In the genomic region with DNA sequence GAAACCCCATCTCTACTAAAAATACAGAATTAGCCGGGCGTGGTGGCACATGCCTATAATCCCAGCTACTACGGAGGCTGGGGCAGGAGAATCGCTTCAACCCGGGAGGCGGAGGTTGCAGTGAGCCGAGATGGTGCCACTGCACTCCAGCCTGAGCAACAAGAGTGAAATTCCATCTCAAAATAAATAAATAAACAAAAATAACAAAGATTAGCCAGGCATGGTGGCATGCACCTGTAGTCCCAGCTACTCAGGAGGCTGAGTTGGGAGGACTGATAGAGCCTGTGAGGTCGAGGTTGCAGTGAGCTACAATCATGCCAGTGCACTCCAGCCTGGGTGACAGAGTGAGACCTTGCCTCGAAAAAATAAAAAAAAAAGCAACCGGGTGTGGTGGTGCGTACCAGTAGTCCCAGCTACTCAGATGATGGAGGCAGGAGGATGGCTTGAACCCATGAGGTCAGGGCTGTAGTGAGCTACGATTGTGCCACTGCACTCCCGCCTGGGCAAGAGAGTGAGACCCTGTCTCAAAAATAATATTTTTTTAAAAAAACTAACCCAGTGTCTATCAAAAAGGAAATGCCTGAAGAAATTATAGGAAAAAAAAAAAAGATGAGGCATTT, we compare ENCODE assay signal across 7 cellular contexts. TPM values are rescaled to one million over a fixed set of nuclear protein-coding genes. Genes with fewer than 3 reads are reported as not detected.
DNase-seq lines count a peak whose midpoint lies in the region; ATAC-seq and TF ChIP-seq lines count a peak whose summit lies in the region.
"Not testable (repeated sequence)": the region's sequence is repeated elsewhere in the genome, so short reads cannot be mapped to it uniquely, and the experiment has no call there.

No MANE protein-coding gene starts in this region.

- peaks cover 16% of the 10 kb centered on the region for H3K36me3 Mint-ChIP-seq in HFFc6 (ENCODE audit: low read depth)
- H3K36me3 Mint-ChIP-seq in T-cell; osteocyte (ENCODE audit: unreplicated experiment): not testable (repeated sequence)
- peaks cover 30% of the 10 kb centered on the region for H3K36me3 Mint-ChIP-seq in activated naive CD8-positive, alpha-beta T cell treated with anti-CD3 and anti-CD28 coated beads for 36 hours

- not testable (repeated sequence) for H3K27ac Mint-ChIP-seq in HFFc6
- H3K27ac Mint-ChIP-seq in T-cell (peak overlapping the region; percentile 70 to 87), osteocyte (ENCODE audit: unreplicated experiment) (peak overlapping the region; percentile 75)
- H3K27ac Mint-ChIP-seq in activated naive CD8-positive, alpha-beta T cell treated with anti-CD3 and anti-CD28 coated beads for 36 hours, result peak overlapping the region; percentile 90

- H3K27me3 Mint-ChIP-seq in HFFc6 (ENCODE audit: insufficient read depth); T-cell; activated naive CD8-positive, alpha-beta T cell treated with anti-CD3 and anti-CD28 coated beads for 36 hours; osteocyte (ENCODE audit: unreplicated experiment): not testable (repeated sequence)

- not testable (repeated sequence) for TF ChIP-seq POLR2A in thyroid gland (IDR thresholded peaks at IDR 0.05)

- not testable (repeated sequence) for TF ChIP-seq CTCF in HFFc6 (IDR thresholded peaks at IDR 0.05); hepatocyte (IDR thresholded peaks at IDR 0.05; ENCODE audit: poor library complexity); osteocyte (IDR thresholded peaks at IDR 0.05); thyroid gland (IDR thresholded peaks at IDR 0.05)

- POLR2A ChIA-PET in T-cell (lab: Charles Lee), result interaction anchor here (0.6 to 1.0 kb wide), 4 partner anchors 42 to 872 kb away, joined by 4 to 6 read pairs (median 5); partner anchors contain the start of gene TXNDC11 (in 1 of the 2)

- not testable (repeated sequence) for H2AFZ ChIP-seq in hepatocyte

- not testable (repeated sequence) for H3K9me3 Mint-ChIP-seq in HFFc6; T-cell; activated naive CD8-positive, alpha-beta T cell treated with anti-CD3 and anti-CD28 coated beads for 36 hours; osteocyte (ENCODE audit: unreplicated experiment)

- not testable (repeated sequence) for H3K9me2 ChIP-seq in hepatocyte (replicated peaks; ENCODE audit: insufficient read depth)

- peak overlapping the region; percentile 57 for H3K27ac ChIP-seq in hepatocyte
- H3K27ac ChIP-seq in thyroid gland, result peak overlapping the region; percentile 89 to 98 (median 97)

- not testable (repeated sequence) for H3K36me3 ChIP-seq in hepatocyte (replicated peaks; ENCODE audit: insufficient read depth, low read depth); thyroid gland

- not testable (repeated sequence) for H3K4me3 ChIP-seq in hepatocyte; thyroid gland (replicated peaks in 1 of 3)

- H3K4me1 ChIP-seq in hepatocyte (ENCODE audit: insufficient read depth) (peaks cover 19% of the 10 kb centered on the region), thyroid gland (peaks cover 43 to 62% of the 10 kb centered on the region in 2 donors)

- H4K20me1 ChIP-seq in hepatocyte (ENCODE audit: insufficient read depth, poor library complexity, severe bottlenecking), result peaks cover 34% of the 10 kb centered on the region

- CTCF ChIA-PET in T-cell (lab: Charles Lee), result interaction anchor here (0.6 to 4.3 kb wide), 2 partner anchors 12 to 434 kb away, joined by 4 to 37 read pairs; partner anchors contain the start of gene ZC3H7A (in 1 of the 2)

- H3K9me3 ChIP-seq in hepatocyte (ENCODE audit: low read depth); thyroid gland: not testable (repeated sequence)

- ATAC-seq in T-cell (replicated peaks in 1 of 4), result not testable (repeated sequence)

- intact Hi-C loops in thyroid gland (cut with DNase I), result not testable (repeated sequence)

- H3K27me3 ChIP-seq in hepatocyte, thyroid gland: not testable (repeated sequence)

- WGBS in hepatocyte (ENCODE audit: low lambda C conversion rate, missing lambda C conversion rate), result 96% methylated on average over 13 of the region's 13 CpGs
- WGBS in thyroid gland, 2 donors, result 91 to 93% methylated on average over 13 of the region's 13 CpGs

- DNase-seq in HFFc6; T-cell; activated naive CD8-positive, alpha-beta T cell treated with anti-CD3 and anti-CD28 coated beads for 36 hours; hepatocyte (ENCODE audit: low spot score); osteocyte (ENCODE audit: extremely low spot score, unreplicated experiment); thyroid gland: not testable (repeated sequence)
- DNase-seq in activated CD8-positive, alpha-beta memory T cell treated with anti-CD3 and anti-CD28 coated beads for 24 hours, result peak; percentile 51

- peaks cover 96% of the 10 kb centered on the region for H3K79me2 ChIP-seq in hepatocyte

- peak overlapping the region; percentile 55; the same call in 1 of the 2 replicates for H3K4me3 Mint-ChIP-seq in HFFc6
- not testable (repeated sequence) for H3K4me3 Mint-ChIP-seq in T-cell; activated naive CD8-positive, alpha-beta T cell treated with anti-CD3 and anti-CD28 coated beads for 36 hours; osteocyte (ENCODE audit: unreplicated experiment)

- H3K4me1 Mint-ChIP-seq in HFFc6 (ENCODE audit: low read depth) (peaks cover 54% of the 10 kb centered on the region), T-cell (peaks cover 76 to 82% (median 79%) of the 10 kb centered on the region in 3 donors), osteocyte (ENCODE audit: unreplicated experiment) (peaks cover 68% of the 10 kb centered on the region)
- H3K4me1 Mint-ChIP-seq in activated naive CD8-positive, alpha-beta T cell treated with anti-CD3 and anti-CD28 coated beads for 36 hours, result peaks cover 66% of the 10 kb centered on the region

- H3K4me2 ChIP-seq in hepatocyte, result not testable (repeated sequence)

RNA-seq across cellular contexts. Expression of gene ZC3H7A, which starts 12.0 kb away (rescaled TPM):
- 10 to 100 TPM; 56.5 to 73.0 (median 63.5) TPM for total RNA-seq in HFFc6 (2021; fragmentation: NEBNext Ultra II Directional; extraction: Animal tissue kit (Norgen Biotek cat#: 25700))
- 100 to 1,000 TPM in 1 of 5 donors, 10 to 100 TPM in 4; 57.6 to 115 (median 68.2) TPM for total RNA-seq in T-cell
- total RNA-seq in activated naive CD8-positive, alpha-beta T cell treated with anti-CD3 and anti-CD28 coated beads for 36 hours, result 10 to 100 TPM; 54.1 to 57.9 TPM
- total RNA-seq in hepatocyte, result 38.0 and 40.3 TPM in 2 replicates
- polyA plus RNA-seq in hepatocyte, result 34.1 and 34.9 TPM in 2 replicates
- total RNA-seq in osteocyte, result 69.6 and 79.6 TPM in 2 replicates
- total RNA-seq in thyroid gland, result 100 to 1,000 TPM in 1 of 4 donors, 10 to 100 TPM in 3; 48.9 to 105 (median 62.7) TPM

RNA-seq across cellular contexts. Expression of gene TXNDC11, which starts 42.4 kb away (rescaled TPM):
- total RNA-seq in HFFc6 (2021; fragmentation: NEBNext Ultra II Directional; extraction: Animal tissue kit (Norgen Biotek cat#: 25700)), result 10 to 100 TPM; 38.8 to 49.0 (median 44.4) TPM
- 10 to 100 TPM; 44.0 to 76.3 (median 54.0) TPM for total RNA-seq in T-cell
- 10 to 100 TPM; 24.5 to 27.3 TPM for total RNA-seq in activated naive CD8-positive, alpha-beta T cell treated with anti-CD3 and anti-CD28 coated beads for 36 hours
- total RNA-seq in hepatocyte, result 48.7 and 59.4 TPM in 2 replicates
- 58.5 and 59.4 TPM in 2 replicates for polyA plus RNA-seq in hepatocyte
- total RNA-seq in osteocyte, result 31.9 and 32.3 TPM in 2 replicates
- 100 to 1,000 TPM in 3 of 4 donors, 10 to 100 TPM in 1; 77.3 to 135 (median 115) TPM for total RNA-seq in thyroid gland
